In the genomic region with DNA sequence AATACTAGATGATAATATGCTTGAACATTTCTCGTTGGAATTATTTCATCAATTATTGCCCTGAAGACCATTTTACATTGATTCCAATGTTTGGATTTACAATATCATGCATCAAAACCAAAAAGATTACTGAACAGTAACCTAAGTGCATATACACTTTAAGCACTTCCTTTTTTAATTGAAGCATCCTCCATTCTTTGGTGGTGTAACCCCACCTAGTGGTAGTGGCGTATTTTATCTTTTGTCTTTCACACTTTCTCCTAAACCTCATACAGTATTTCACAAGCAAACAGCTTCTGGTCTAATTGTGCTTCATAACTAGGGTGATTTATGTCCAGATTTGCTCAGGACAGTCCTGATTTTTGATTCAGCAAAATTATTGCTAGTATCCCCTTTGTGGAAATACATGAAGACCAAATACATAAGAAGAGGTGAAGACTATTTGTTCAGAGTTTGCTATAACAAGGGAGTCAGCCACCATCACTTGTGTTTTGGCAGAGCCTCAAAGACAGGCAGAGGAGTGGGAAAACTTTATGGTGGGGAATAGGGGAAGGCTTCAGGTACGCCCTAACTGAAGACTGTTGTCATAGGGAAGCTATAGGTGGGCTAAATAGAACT, we compare ENCODE assay signal across 8 cellular contexts. TPM values are rescaled to one million over a fixed set of nuclear protein-coding genes. Genes with fewer than 3 reads are reported as not detected.
A peak's percentile ranks its signal among the peaks of the same experiment; 100 is the strongest.
DNase-seq lines count a peak whose midpoint lies in the region; ATAC-seq and TF ChIP-seq lines count a peak whose summit lies in the region.

No MANE protein-coding gene starts in this region.

- peak overlapping the region; percentile 44 to 58 for H3K27ac Mint-ChIP-seq in natural killer cell

- H3K4me3 Mint-ChIP-seq in natural killer cell, result peak overlapping the region; percentile 45

- H3K4me3 ChIP-seq in GM12864 (ENCODE audit: low read depth, low read length), result no peak overlapping the region
- H3K4me3 ChIP-seq in NB4 (ENCODE audit: low read depth, low read length), result no peak overlapping the region
- H3K4me3 ChIP-seq in epithelial cell of esophagus (ENCODE audit: low read length), result no peak overlapping the region

- in situ Hi-C loops in SK-MEL-5 (cut with HindIII; ENCODE audit: low pct_unique_long_range_greater_than_20kb, low sequenced_read_pairs), result no loop called here

- peak; percentile 38 for ATAC-seq in HG02571 (IDR thresholded peaks at IDR 0.05; ENCODE audit: unreplicated experiment)
- ATAC-seq in natural killer cell, result peak; percentile 53 to 80 (median 56)

- no peak for TF ChIP-seq POLR2A in NB4 (IDR thresholded peaks at IDR 0.05; ENCODE audit: extremely low read depth, insufficient read length)

- peaks cover 39 to 40% of the 10 kb centered on the region in 2 donors for H3K4me1 Mint-ChIP-seq in natural killer cell

- peaks cover 0 to 3% of the 10 kb centered on the region in 2 donors for H3K27me3 Mint-ChIP-seq in natural killer cell (ENCODE audit: low read depth in 2 of 2)

- no peaks in the 10 kb centered on the region for H3K36me3 Mint-ChIP-seq in natural killer cell

- DNase-seq in AG09319 (ENCODE audit: extremely low read depth, low read depth), result no peak
- DNase-seq in GM12864 (ENCODE audit: low read depth), result peak; percentile 42
- peak; percentile 80 for DNase-seq in NB4 (ENCODE audit: low read depth)
- DNase-seq in SK-MEL-5 (ENCODE audit: low read depth, low spot score), result peak; percentile 67
- peak; percentile 66 for DNase-seq in epithelial cell of esophagus (ENCODE audit: low read depth)
- no peak for DNase-seq in natural killer cell
- no peak for DNase-seq in HK-2 (ENCODE audit: unreplicated experiment)

- TF ChIP-seq CTCF in AG09319 (IDR thresholded peaks at IDR 0.05; ENCODE audit: low read depth, low read length), result peak; percentile 55
- peak; percentile 62 for TF ChIP-seq CTCF in GM12864 (IDR thresholded peaks at IDR 0.05; ENCODE audit: low read depth, low read length, missing control alignments)
- TF ChIP-seq CTCF in NB4 (IDR thresholded peaks at IDR 0.05; ENCODE audit: low read depth, low read length), result peak; percentile 43
- TF ChIP-seq CTCF in epithelial cell of esophagus (IDR thresholded peaks at IDR 0.05; ENCODE audit: insufficient read depth, low read depth, low read length, missing control alignments), result peak; percentile 58
- peak; percentile 72 for TF ChIP-seq CTCF in natural killer cell (IDR thresholded peaks at IDR 0.05)

- no peaks in the 10 kb centered on the region for H3K9me3 Mint-ChIP-seq in natural killer cell

- intact Hi-C loops in natural killer cell (cut with micrococcal nuclease), result loop anchor here (1.0 to 2.0 kb wide), 3 partner anchors 151 to 217 kb away; partner anchors contain the start of gene DEGS1

RNA-seq across cellular contexts. Expression of gene NVL, which starts 3.4 kb away (rescaled TPM):
- 25.3 and 28.8 TPM in 2 replicates for total RNA-seq in SK-MEL-5 (2014; rRNA removed; shearing (Covaris generic))
- 16.6 and 22.9 TPM in 2 replicates for polyA plus RNA-seq in SK-MEL-5 (2015; cell fraction: cytosol; rRNA removed)
- 84.4 and 117 TPM in 2 replicates for polyA plus RNA-seq in SK-MEL-5 (2015; cell fraction: nucleus; rRNA removed)
- 10 to 100 TPM; 28.1 to 39.5 (median 32.4) TPM for total RNA-seq in natural killer cell

RNA-seq across cellular contexts. Expression of gene CNIH4, which starts 23.3 kb away (rescaled TPM):
- 93.4 and 102 TPM in 2 replicates for total RNA-seq in SK-MEL-5 (2014; rRNA removed; shearing (Covaris generic))
- polyA plus RNA-seq in SK-MEL-5 (2015; cell fraction: cytosol; rRNA removed), result 26.5 and 41.0 TPM in 2 replicates
- polyA plus RNA-seq in SK-MEL-5 (2015; cell fraction: nucleus; rRNA removed), result 8.6 and 19.9 TPM in 2 replicates
- total RNA-seq in natural killer cell, result 10 to 100 TPM; 20.4 to 32.4 (median 27.3) TPM

Comparison
In these comparisons a context has a peak if more than half of its experiments do, and no peak if none do; other contexts are left out.
1. DNase-seq: peak in GM12864 (single experiment), NB4 (single experiment), SK-MEL-5 (single experiment) and epithelial cell of esophagus (single experiment); none in AG09319 (single experiment), natural killer cell (single experiment) and HK-2 (single experiment).
2. Peak in every context shown above with its lines, with median percentiles within 50 percentile points of each other: CTCF ChIP-seq.